Comparison of ENCODE assay signal across 8 cellular contexts in the genomic region with DNA sequence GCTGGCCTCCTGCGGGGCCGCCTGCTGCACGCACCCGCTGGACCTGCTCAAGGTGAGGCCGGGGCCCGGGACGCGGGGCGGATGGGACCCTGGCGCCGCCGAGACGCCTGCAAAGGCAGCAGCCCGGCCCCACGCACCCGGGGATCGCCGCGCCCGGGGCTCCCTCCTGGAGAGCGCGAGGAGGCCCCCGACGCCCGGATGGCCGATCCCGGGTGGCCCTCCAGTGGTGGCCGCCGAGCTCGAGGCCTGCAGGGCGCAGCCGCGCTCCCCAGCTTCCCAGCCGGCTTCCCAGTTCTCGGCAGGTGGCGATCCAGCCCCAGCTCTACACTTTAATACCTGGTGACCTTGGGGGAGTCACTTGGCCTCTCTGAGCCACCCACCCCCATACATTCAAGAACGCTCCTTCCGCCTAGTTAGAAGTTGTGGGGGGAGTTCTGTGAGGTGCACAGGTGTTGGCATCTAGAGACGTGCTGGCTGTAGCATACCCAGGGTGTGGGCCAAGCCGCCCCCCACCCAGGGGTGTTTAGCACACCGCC. TPM values are rescaled to one million over a fixed set of nuclear protein-coding genes. Genes with fewer than 3 reads are reported as not detected.
DNase-seq lines count a peak whose midpoint lies in the region; ATAC-seq and TF ChIP-seq lines count a peak whose summit lies in the region.

No MANE protein-coding gene starts in this region.

- H3K36me3 Mint-ChIP-seq in CD14-positive monocyte, result peaks cover under 1 to 10% of the 10 kb centered on the region in 2 donors
- no peaks in the 10 kb centered on the region for H3K36me3 Mint-ChIP-seq in activated naive CD4-positive, alpha-beta T cell treated with anti-CD3 and anti-CD28 coated beads, Interleukin-2, amount 50 U/mL, for 24 hours

- H3K27ac Mint-ChIP-seq in CD14-positive monocyte, result peak overlapping the region in 5 of 7 donors; percentile 38 to 81 (median 76)
- peak overlapping the region; percentile 41 for H3K27ac Mint-ChIP-seq in activated naive CD4-positive, alpha-beta T cell treated with anti-CD3 and anti-CD28 coated beads, Interleukin-2, amount 50 U/mL, for 24 hours

- intact Hi-C loops in CD14-positive monocyte (cut with micrococcal nuclease), result loop anchor here in 1 of 2 donors (5.0 kb wide), 2 partner anchors 45 to 325 kb away; a partner anchor contains a TSS

- peak overlapping the region in 17 of 21 experiments; percentile 13 to 87 (median 61) for H3K27ac ChIP-seq in skin epidermis

- peaks cover 0 to 21% (median 13%) of the 10 kb centered on the region in 3 donors for H3K27me3 Mint-ChIP-seq in CD14-positive monocyte (ENCODE audit: low read depth in 3 of 3)
- H3K27me3 Mint-ChIP-seq in activated naive CD4-positive, alpha-beta T cell treated with anti-CD3 and anti-CD28 coated beads, Interleukin-2, amount 50 U/mL, for 24 hours, result no peaks in the 10 kb centered on the region

- TF ChIP-seq CTCF in CD14-positive monocyte (IDR thresholded peaks at IDR 0.05), result no peak

- H3K4me3 ChIP-seq in iPS-11a (ENCODE audit: low read depth, low read length) (peak overlapping the region; percentile 57), skin epidermis (peak overlapping the region; percentile 47 to 89 (median 75))

- no peaks in the 10 kb centered on the region for H3K9me3 Mint-ChIP-seq in CD14-positive monocyte
- H3K9me3 Mint-ChIP-seq in activated naive CD4-positive, alpha-beta T cell treated with anti-CD3 and anti-CD28 coated beads, Interleukin-2, amount 50 U/mL, for 24 hours, result no peaks in the 10 kb centered on the region

- DNase-seq in CD14-positive monocyte (ENCODE audit: low spot score) (no peak), HuH-7.5 (ENCODE audit: low spot score) (peak; percentile 85)
- no peak for DNase-seq in stimulated activated naive CD4-positive, alpha-beta T cell (lab: John Stamatoyannopoulos, UW)

- peaks cover 29% of the 10 kb centered on the region for H3K4me1 Mint-ChIP-seq in CD14-positive monocyte
- peaks cover 12% of the 10 kb centered on the region for H3K4me1 Mint-ChIP-seq in activated naive CD4-positive, alpha-beta T cell treated with anti-CD3 and anti-CD28 coated beads, Interleukin-2, amount 50 U/mL, for 24 hours

- H3K4me3 Mint-ChIP-seq in CD14-positive monocyte, result peak overlapping the region; percentile 75 to 90
- peak overlapping the region; percentile 91 for H3K4me3 Mint-ChIP-seq in activated naive CD4-positive, alpha-beta T cell treated with anti-CD3 and anti-CD28 coated beads, Interleukin-2, amount 50 U/mL, for 24 hours

- ATAC-seq in GM18907 (IDR thresholded peaks at IDR 0.05; ENCODE audit: unreplicated experiment) (peak; percentile 6), HG03439 (IDR thresholded peaks at IDR 0.05; ENCODE audit: unreplicated experiment) (no peak)

RNA-seq across cellular contexts. Expression of a gene that starts 0.5 kb away (rescaled TPM):
- polyA plus RNA-seq in CD14-positive monocyte, result 1 to 10 TPM; 1.9 to 2.3 TPM

RNA-seq across cellular contexts. Expression of a gene that starts 9.4 kb away (rescaled TPM):
- 10 to 100 TPM; 38.3 to 57.0 TPM for polyA plus RNA-seq in CD14-positive monocyte

RNA-seq across cellular contexts. Expression of a gene that starts 28.7 kb away (rescaled TPM):
- polyA plus RNA-seq in CD14-positive monocyte, result 10 to 100 TPM; 19.3 to 28.0 TPM

RNA-seq across cellular contexts. Expression of a gene that starts 28.9 kb away (rescaled TPM):
- 10 to 100 TPM; 17.6 to 28.7 TPM for polyA plus RNA-seq in CD14-positive monocyte

RNA-seq across cellular contexts. Expression of a gene that starts 46.0 kb away (rescaled TPM):
- polyA plus RNA-seq in CD14-positive monocyte, result 1 to 10 TPM; 2.4 to 3.6 TPM
